In genomic region chr1:1229770-1230169, GRCh38 we compare ENCODE assay signal across 10 cellular contexts. TPM values are rescaled to one million over a fixed set of nuclear protein-coding genes. Genes with fewer than 3 reads are reported as not detected.
DNase-seq lines count a peak whose midpoint lies in the region; ATAC-seq and FAIRE-seq lines count a peak whose summit lies in the region.
"Had no signal": no experiment of that assay in that cellular context is flagged by ENCODE, and none has a peak within 500 bp of the region (broad histone marks: within the 10 kb centered on the region; RNA-seq: fewer than 3 reads in every experiment).

No MANE protein-coding gene starts in this region.

- no peaks in the 10 kb centered on the region for H3K9me3 Mint-ChIP-seq in stimulated activated naive CD8-positive, alpha-beta T cell treated with anti-CD3 and anti-CD28 coated beads, Interleukin-15, Interleukin-2, amounts not matched to agents 100 ng/mL and 50 ng/mL, for 24 hours
- no peaks in the 10 kb centered on the region for H3K9me3 Mint-ChIP-seq in activated CD8-positive, alpha-beta T cell treated with anti-CD3 and anti-CD28 coated beads, Interleukin-2, amount 10 ng/mL, durations not matched to agents 7 days and 5 days (ENCODE audit: insufficient read depth)

- peaks cover 46% of the 10 kb centered on the region for H3K36me3 Mint-ChIP-seq in stimulated activated naive CD8-positive, alpha-beta T cell treated with anti-CD3 and anti-CD28 coated beads, Interleukin-15, Interleukin-2, amounts not matched to agents 100 ng/mL and 50 ng/mL, for 24 hours (ENCODE audit: low read depth)
- peaks cover 44% of the 10 kb centered on the region for H3K36me3 Mint-ChIP-seq in activated CD8-positive, alpha-beta T cell treated with anti-CD3 and anti-CD28 coated beads, Interleukin-2, amount 10 ng/mL, durations not matched to agents 7 days and 5 days (ENCODE audit: low read depth)

- no peak overlapping the region for H2BK15ac ChIP-seq in mesenchymal stem cell (ENCODE audit: low read depth, poor library complexity, severe bottlenecking)

- no peak overlapping the region for H2BK120ac ChIP-seq in mesenchymal stem cell (ENCODE audit: low read depth, low read length)

- H2AK5ac ChIP-seq in mesenchymal stem cell (ENCODE audit: low read length, severe bottlenecking) = no peak overlapping the region

- peak; percentile 59 for FAIRE-seq in urothelium cell line (lab: Jason Lieb, UNC)
- FAIRE-seq: GM12892 had no signal

- no peak overlapping the region for H2BK5ac ChIP-seq in mesenchymal stem cell (ENCODE audit: low read depth, low read length, poor library complexity, severe bottlenecking)

- no peak overlapping the region for H3K14ac ChIP-seq in mesenchymal stem cell (ENCODE audit: low read length in 2 of 2)

- no peak overlapping the region for H3K27ac ChIP-seq in mesenchymal stem cell (ENCODE audit: low read length, poor library complexity, severe bottlenecking)

- CTCF ChIA-PET in activated CD8-positive, alpha-beta T cell treated with anti-CD3 and anti-CD28 coated beads, Interleukin-2, amount 10 ng/mL, durations not matched to agents 7 days and 5 days (lab: Charles Lee) = interaction anchor here (3.3 kb wide), 1 partner anchor 107 kb away, joined by 37 read pairs; no protein-coding TSS in a partner anchor

- no peaks in the 10 kb centered on the region for H3K27me3 ChIP-seq in mesenchymal stem cell (ENCODE audit: control insufficient read depth in 1 of 2, insufficient read depth in 1 of 2, low read length in 2 of 2)

- H3K36me3 ChIP-seq in mesenchymal stem cell (ENCODE audit: control insufficient read depth in 1 of 2, insufficient read depth in 2 of 2, low read depth in 1 of 2, low read length in 2 of 2) = peaks cover 44 to 75% of the 10 kb centered on the region in 2 experiments

- peaks cover 42% of the 10 kb centered on the region for H3K4me1 Mint-ChIP-seq in stimulated activated naive CD8-positive, alpha-beta T cell treated with anti-CD3 and anti-CD28 coated beads, Interleukin-15, Interleukin-2, amounts not matched to agents 100 ng/mL and 50 ng/mL, for 24 hours (ENCODE audit: low read depth)
- H3K4me1 Mint-ChIP-seq in activated CD8-positive, alpha-beta T cell treated with anti-CD3 and anti-CD28 coated beads, Interleukin-2, amount 10 ng/mL, durations not matched to agents 7 days and 5 days (ENCODE audit: low read depth) = peaks cover 31% of the 10 kb centered on the region

- peaks cover 3% of the 10 kb centered on the region for H3K9me3 ChIP-seq in mesenchymal stem cell (ENCODE audit: control insufficient read depth, low read length)

- no peaks in the 10 kb centered on the region for H3K27me3 Mint-ChIP-seq in stimulated activated naive CD8-positive, alpha-beta T cell treated with anti-CD3 and anti-CD28 coated beads, Interleukin-15, Interleukin-2, amounts not matched to agents 100 ng/mL and 50 ng/mL, for 24 hours
- no peaks in the 10 kb centered on the region for H3K27me3 Mint-ChIP-seq in activated CD8-positive, alpha-beta T cell treated with anti-CD3 and anti-CD28 coated beads, Interleukin-2, amount 10 ng/mL, durations not matched to agents 7 days and 5 days (ENCODE audit: low read depth)

- H3K18ac ChIP-seq in mesenchymal stem cell (ENCODE audit: low read depth in 1 of 2, low read length in 2 of 2) = no peak overlapping the region

- no peak for ATAC-seq in stimulated activated naive CD8-positive, alpha-beta T cell treated with anti-CD3 and anti-CD28 coated beads, Interleukin-15, Interleukin-2, amounts not matched to agents 100 U/mL and 50 U/mL, for 24 hours
- ATAC-seq in activated CD8-positive, alpha-beta T cell treated with anti-CD3 and anti-CD28 coated beads, Interleukin-2, amount 10 ng/mL, durations not matched to agents 7 days and 5 days = no peak

- peaks cover 32% of the 10 kb centered on the region for H3K4me1 ChIP-seq in mesenchymal stem cell (ENCODE audit: control insufficient read depth, insufficient read depth, low read depth, low read length)

- peak overlapping the region; percentile 93 for H3K9ac ChIP-seq in mesenchymal stem cell (ENCODE audit: low read length)

- no peak overlapping the region for H2BK12ac ChIP-seq in mesenchymal stem cell (ENCODE audit: low read length in 2 of 2)

- H3K4me3 Mint-ChIP-seq in stimulated activated naive CD8-positive, alpha-beta T cell treated with anti-CD3 and anti-CD28 coated beads, Interleukin-15, Interleukin-2, amounts not matched to agents 100 ng/mL and 50 ng/mL, for 24 hours = peak overlapping the region; percentile 94
- peak overlapping the region; percentile 40 for H3K4me3 Mint-ChIP-seq in activated CD8-positive, alpha-beta T cell treated with anti-CD3 and anti-CD28 coated beads, Interleukin-2, amount 10 ng/mL, durations not matched to agents 7 days and 5 days

- DNase-seq in stimulated activated naive CD8-positive, alpha-beta T cell treated with anti-CD3 and anti-CD28 coated beads, Interleukin-15, Interleukin-2, amounts not matched to agents 100 U/mL and 50 U/mL, for 24 hours = no peak
- no peak for DNase-seq in activated CD8-positive, alpha-beta T cell treated with anti-CD3 and anti-CD28 coated beads, Interleukin-2, amount 10 ng/mL, durations not matched to agents 7 days and 5 days
- DNase-seq in mesenchymal stem cell = no peak
- DNase-seq in urothelium cell line (ENCODE audit: low spot score) = no peak
- DNase-seq in NCI-H187 treated with DMSO at 0.1 percent for 48 hours (lab: John Stamatoyannopoulos, UW) = no peak
- no peak for DNase-seq in mucosa of gallbladder (ENCODE audit: low spot score)
- no peak for DNase-seq in NOMO-1 (lab: John Stamatoyannopoulos, UW; ENCODE audit: unreplicated experiment in 2 of 2)
- DNase-seq: NCI-H1417 treated with DMSO at 0.1 percent for 48 hours had no signal

- H4K8ac ChIP-seq in mesenchymal stem cell (ENCODE audit: low read length) = no peak overlapping the region

- H4K91ac ChIP-seq in mesenchymal stem cell (ENCODE audit: low read length) = no peak overlapping the region

- H3K23ac ChIP-seq in mesenchymal stem cell (ENCODE audit: low read length in 2 of 2) = no peak overlapping the region

- H3K4ac ChIP-seq in mesenchymal stem cell (ENCODE audit: low read depth in 1 of 2, low read length in 2 of 2) = no peak overlapping the region

- no peak overlapping the region for H2AFZ ChIP-seq in mesenchymal stem cell (ENCODE audit: low read depth, low read length)

- 98% methylated on average over 19 of the region's 19 CpGs for WGBS in mesenchymal stem cell

- H3K27ac Mint-ChIP-seq in stimulated activated naive CD8-positive, alpha-beta T cell treated with anti-CD3 and anti-CD28 coated beads, Interleukin-15, Interleukin-2, amounts not matched to agents 100 ng/mL and 50 ng/mL, for 24 hours = peak overlapping the region; percentile 80
- peak overlapping the region; percentile 23 for H3K27ac Mint-ChIP-seq in activated CD8-positive, alpha-beta T cell treated with anti-CD3 and anti-CD28 coated beads, Interleukin-2, amount 10 ng/mL, durations not matched to agents 7 days and 5 days

- H3K79me1 ChIP-seq in mesenchymal stem cell (replicated peaks; ENCODE audit: low read length, poor library complexity, severe bottlenecking) = peaks cover 38% of the 10 kb centered on the region

- H3K4me2 ChIP-seq in mesenchymal stem cell (ENCODE audit: low read length, poor library complexity, severe bottlenecking) = no peak overlapping the region

- POLR2A ChIA-PET in activated CD8-positive, alpha-beta T cell treated with anti-CD3 and anti-CD28 coated beads, Interleukin-2, amount 10 ng/mL, durations not matched to agents 7 days and 5 days (lab: Charles Lee) = interaction anchor here (0.6 kb wide), 1 partner anchor 171 kb away, joined by 3 read pairs; no protein-coding TSS in a partner anchor

- peak overlapping the region in 1 of 2 experiments; percentile 95 for H3K4me3 ChIP-seq in mesenchymal stem cell (ENCODE audit: insufficient read depth in 1 of 2, low read depth in 1 of 2, low read length in 2 of 2)

RNA-seq across cellular contexts. Expression of gene SDF4, which starts 2.0 kb away (rescaled TPM):
- 10 to 100 TPM; 96.9 to 99.3 TPM for total RNA-seq in activated CD8-positive, alpha-beta T cell treated with anti-CD3 and anti-CD28 coated beads, Interleukin-2, amount 10 ng/mL, durations not matched to agents 7 days and 5 days
- 239 TPM for polyA plus RNA-seq in mesenchymal stem cell (2013, experiment 1 of 2)
- polyA plus RNA-seq in mesenchymal stem cell (2013, experiment 2 of 2) = 241 TPM
- 190 TPM for total RNA-seq in mucosa of gallbladder

RNA-seq across cellular contexts. Expression of gene B3GALT6, which starts 2.3 kb away (rescaled TPM):
- total RNA-seq in activated CD8-positive, alpha-beta T cell treated with anti-CD3 and anti-CD28 coated beads, Interleukin-2, amount 10 ng/mL, durations not matched to agents 7 days and 5 days = 10 to 100 TPM; 21.2 to 22.4 TPM
- polyA plus RNA-seq in mesenchymal stem cell (2013, experiment 1 of 2) = 24.3 TPM
- 24.2 TPM for polyA plus RNA-seq in mesenchymal stem cell (2013, experiment 2 of 2)
- 16.1 TPM for total RNA-seq in mucosa of gallbladder

RNA-seq across cellular contexts. Expression of gene TNFRSF4, which starts 15.8 kb away (rescaled TPM):
- 1 to 10 TPM; 1.6 to 2.9 TPM for total RNA-seq in activated CD8-positive, alpha-beta T cell treated with anti-CD3 and anti-CD28 coated beads, Interleukin-2, amount 10 ng/mL, durations not matched to agents 7 days and 5 days
- 0.04 TPM for polyA plus RNA-seq in mesenchymal stem cell (2013, experiment 1 of 2)
- polyA plus RNA-seq in mesenchymal stem cell (2013, experiment 2 of 2) = 0.05 TPM
- total RNA-seq in mucosa of gallbladder = 2.6 TPM

RNA-seq across cellular contexts. Expression of gene C1QTNF12, which starts 16.8 kb away (rescaled TPM):
- 1 to 10 TPM; 1.8 to 2.2 TPM for total RNA-seq in activated CD8-positive, alpha-beta T cell treated with anti-CD3 and anti-CD28 coated beads, Interleukin-2, amount 10 ng/mL, durations not matched to agents 7 days and 5 days
- 1.2 TPM for polyA plus RNA-seq in mesenchymal stem cell (2013, experiment 1 of 2)
- 0.89 TPM for polyA plus RNA-seq in mesenchymal stem cell (2013, experiment 2 of 2)
- 4.9 TPM for total RNA-seq in mucosa of gallbladder

RNA-seq across cellular contexts. Expression of gene TNFRSF18, which starts 23.4 kb away (rescaled TPM):
- 10 to 100 TPM; 17.5 to 18.8 TPM for total RNA-seq in activated CD8-positive, alpha-beta T cell treated with anti-CD3 and anti-CD28 coated beads, Interleukin-2, amount 10 ng/mL, durations not matched to agents 7 days and 5 days
- not detected for polyA plus RNA-seq in mesenchymal stem cell (2013, experiment 1 of 2)
- polyA plus RNA-seq in mesenchymal stem cell (2013, experiment 2 of 2) = not detected
- total RNA-seq in mucosa of gallbladder = 1.1 TPM
